Comparison of ENCODE assay signal across 21 cellular contexts in genomic region chr20:57135875-57136274, GRCh38.
"Had no signal": no experiment of that assay in that cellular context is flagged by ENCODE, and none has a peak within 500 bp of the region (broad histone marks: within the 10 kb centered on the region; RNA-seq: fewer than 3 reads in every experiment).

No MANE protein-coding gene starts in this region.

- ATAC-seq: activated T-cell treated with anti-CD3 and anti-CD28 coated beads, Interleukin-2, amount 50 U/mL, for 72 hours; pancreas; stimulated activated effector memory CD8-positive, alpha-beta T cell treated with anti-CD3 and anti-CD28 coated beads, Interleukin-12 subunit alpha, Interleukin-12 subunit beta, amount 100 ng/mL, for 72 hours had no signal

- DNase-seq: activated CD4-positive, alpha-beta T cell treated with anti-CD3 and anti-CD28 coated beads, Interleukin-2, amount 10 ng/mL, durations not matched to agents 24 days and 14 days; activated CD4-positive, CD25-positive, alpha-beta regulatory T cell; activated CD8-positive, alpha-beta memory T cell treated with anti-CD3 and anti-CD28 coated beads, Interleukin-2, amount 50 U/mL, for 48 hours; activated gamma-delta T cell; activated naive CD8-positive, alpha-beta T cell treated with anti-CD3 and anti-CD28 coated beads for 36 hours; activated T-cell treated with anti-CD3 and anti-CD28 coated beads, Interleukin-2, amount 50 U/mL, for 72 hours; central memory CD4-positive, alpha-beta T cell; cortex of kidney; effector CD4-positive, alpha-beta T cell; foreskin fibroblast; hippocampal formation; left ventricle myocardium inferior; naive B cell; pancreas; uterus had no signal

- H3K36me3 Mint-ChIP-seq: activated naive CD8-positive, alpha-beta T cell treated with anti-CD3 and anti-CD28 coated beads for 36 hours; brain; naive B cell; stimulated activated effector memory CD8-positive, alpha-beta T cell treated with anti-CD3 and anti-CD28 coated beads, Interleukin-12 subunit alpha, Interleukin-12 subunit beta, amount 100 ng/mL, for 72 hours had no signal

- H3K27me3 ChIP-seq: uterus had no signal

- H3K4me3 ChIP-seq: left ventricle myocardium inferior, pancreas, tibial artery, uterus had no signal

- H3K27ac ChIP-seq: left ventricle myocardium inferior, pancreas, tibial artery, uterus had no signal

- H3K27ac Mint-ChIP-seq: activated CD4-positive, alpha-beta T cell treated with anti-CD3 and anti-CD28 coated beads, Interleukin-2, amount 10 ng/mL, durations not matched to agents 24 days and 14 days; activated naive CD8-positive, alpha-beta T cell treated with anti-CD3 and anti-CD28 coated beads for 36 hours; activated T-cell treated with anti-CD3 and anti-CD28 coated beads, Interleukin-2, amount 50 U/mL, for 72 hours; brain; naive B cell; stimulated activated effector memory CD8-positive, alpha-beta T cell treated with anti-CD3 and anti-CD28 coated beads, Interleukin-12 subunit alpha, Interleukin-12 subunit beta, amount 100 ng/mL, for 72 hours had no signal

- H3K9me3 Mint-ChIP-seq: activated CD4-positive, alpha-beta T cell treated with anti-CD3 and anti-CD28 coated beads, Interleukin-2, amount 10 ng/mL, durations not matched to agents 24 days and 14 days; activated T-cell treated with anti-CD3 and anti-CD28 coated beads, Interleukin-2, amount 50 U/mL, for 72 hours; brain; stimulated activated effector memory CD8-positive, alpha-beta T cell treated with anti-CD3 and anti-CD28 coated beads, Interleukin-12 subunit alpha, Interleukin-12 subunit beta, amount 100 ng/mL, for 72 hours had no signal

- H3K36me3 ChIP-seq: left ventricle myocardium inferior, pancreas, tibial artery, uterus had no signal

- H3K4me1 ChIP-seq: left ventricle myocardium inferior, pancreas, tibial artery, uterus had no signal

- H3K4me1 Mint-ChIP-seq: activated CD4-positive, alpha-beta T cell treated with anti-CD3 and anti-CD28 coated beads, Interleukin-2, amount 10 ng/mL, durations not matched to agents 24 days and 14 days; naive B cell; stimulated activated effector memory CD8-positive, alpha-beta T cell treated with anti-CD3 and anti-CD28 coated beads, Interleukin-12 subunit alpha, Interleukin-12 subunit beta, amount 100 ng/mL, for 72 hours had no signal

- FAIRE-seq: endothelial cell of umbilical vein, keratinocyte, pancreas, TTC549 had no signal

- H3K4me3 Mint-ChIP-seq: activated CD4-positive, alpha-beta T cell treated with anti-CD3 and anti-CD28 coated beads, Interleukin-2, amount 10 ng/mL, durations not matched to agents 24 days and 14 days; activated naive CD8-positive, alpha-beta T cell treated with anti-CD3 and anti-CD28 coated beads for 36 hours; activated T-cell treated with anti-CD3 and anti-CD28 coated beads, Interleukin-2, amount 50 U/mL, for 72 hours; brain; naive B cell; stimulated activated effector memory CD8-positive, alpha-beta T cell treated with anti-CD3 and anti-CD28 coated beads, Interleukin-12 subunit alpha, Interleukin-12 subunit beta, amount 100 ng/mL, for 72 hours had no signal

- H3K9me3 ChIP-seq: left ventricle myocardium inferior, pancreas, tibial artery, uterus had no signal
